Comparison of ENCODE assay signal across 8 cellular contexts in genomic region chr4:102868782-102869568, GRCh38. TPM values are rescaled to one million over a fixed set of nuclear protein-coding genes. Genes with fewer than 3 reads are reported as not detected.
DNase-seq lines count a peak whose midpoint lies in the region; ATAC-seq and TF ChIP-seq lines count a peak whose summit lies in the region.

TSS of gene CISD2 (plus strand) at chr4:102868992. CDS start at chr4:102869085, 93 bp downstream.

- H3K9me3 ChIP-seq in AG04450 (ENCODE audit: control insufficient read depth, insufficient read depth, low read length) (no peaks in the 10 kb centered on the region), iPS-18c (ENCODE audit: control insufficient read depth, insufficient read depth, low read length) (no peaks in the 10 kb centered on the region), skeletal muscle tissue (ENCODE audit: control insufficient read depth in 3 of 3, low read length in 3 of 3) (no peaks in the 10 kb centered on the region)

- peak within 1 kb of the TSS; percentile 87 for H3K27ac ChIP-seq in AG04450 (ENCODE audit: low read depth, low read length)
- H3K27ac ChIP-seq in VCaP: peak within 1 kb of the TSS; percentile 87
- H3K27ac ChIP-seq in skeletal muscle tissue (ENCODE audit: low read depth, low read length): peak within 1 kb of the TSS; percentile 93

- POLR2A ChIA-PET in AG04450 (lab: Yijun Ruan, JAX): interaction anchor here (0.5 to 2.2 kb wide), 7 partner anchors 40 to 295 kb away, joined by 3 to 46 read pairs (median 4); partner anchors contain the start of gene UBE2D3

- H3K4me3 ChIP-seq in AG04450 (ENCODE audit: low read depth, low read length) (peak within 1 kb of the TSS; percentile 91), iPS-18c (ENCODE audit: insufficient read depth, low read depth, low read length) (peak within 1 kb of the TSS; percentile 88), skeletal muscle tissue (ENCODE audit: low read length in 3 of 3) (peak within 1 kb of the TSS; percentile 97 to 98 (median 97))

- peaks cover 2 to 7% (median 4%) of the 10 kb centered on the region in 3 donors for H3K4me1 ChIP-seq in skeletal muscle tissue (ENCODE audit: control insufficient read depth in 3 of 3, insufficient read depth in 3 of 3, low read length in 3 of 3)

- peaks cover 0 to 3% (median 0%) of the 10 kb centered on the region in 3 donors for H3K36me3 ChIP-seq in skeletal muscle tissue (ENCODE audit: control insufficient read depth in 3 of 3, insufficient read depth in 3 of 3, low read length in 3 of 3)

- DNase-seq in AG04450 (ENCODE audit: low read depth, low spot score): peak; percentile 61
- peak; percentile 68 for DNase-seq in NCI-H2196 treated with DMSO at 0.1 percent for 48 hours (lab: John Stamatoyannopoulos, UW; ENCODE audit: unreplicated experiment)
- peak; percentile 68 to 89 for DNase-seq in T47D (ENCODE audit: low read depth in 1 of 2, low spot score in 1 of 2)

- H3K27me3 ChIP-seq in AG04450 (ENCODE audit: control insufficient read depth, insufficient read depth, low read length): no peaks in the 10 kb centered on the region
- no peaks in the 10 kb centered on the region for H3K27me3 ChIP-seq in skeletal muscle tissue (ENCODE audit: control insufficient read depth in 3 of 3, insufficient read depth in 3 of 3, low read length in 3 of 3)

- CTCF ChIA-PET in AG04450 (lab: Charles Lee): interaction anchor here (0.6 to 1.4 kb wide), 4 partner anchors 223 to 439 kb away, joined by 4 to 8 read pairs (median 4); no protein-coding TSS in a partner anchor

- ATAC-seq in GM18907 (IDR thresholded peaks at IDR 0.05; ENCODE audit: unreplicated experiment): peak; percentile 92
- peak; percentile 83 for ATAC-seq in HG03139 (IDR thresholded peaks at IDR 0.05; ENCODE audit: unreplicated experiment)

- in situ Hi-C loops in T47D (cut with HindIII; ENCODE audit: low pct_unique_long_range_greater_than_20kb, low sequenced_read_pairs): no loop called here

- peak within 1 kb of the TSS; percentile 89 to 96 (median 91) for H3K9ac ChIP-seq in skeletal muscle tissue (ENCODE audit: low read depth in 1 of 3, low read length in 3 of 3)

- no peak for TF ChIP-seq CTCF in AG04450 (IDR thresholded peaks at IDR 0.05; ENCODE audit: low read depth, low read length)
- TF ChIP-seq CTCF in VCaP (conservative IDR thresholded peaks at IDR 0.05): no peak

RNA-seq across cellular contexts. Expression of gene CISD2, which starts in this region (rescaled TPM):
- polyA plus RNA-seq in AG04450 (2011; rRNA removed): 23.2 and 30.6 TPM in 2 replicates
- 11.3 and 13.3 TPM in 2 replicates for polyA minus RNA-seq in AG04450 (2011; rRNA and poly(A)+ RNA removed)
- total RNA-seq in skeletal muscle tissue: 21.9 TPM

Comparison
In these comparisons a context has a peak if more than half of its experiments do, and no peak if none do; other contexts are left out.
1. Peak in every context shown above with its lines: DNase-seq, ATAC-seq, H3K4me3 ChIP-seq and H3K27ac ChIP-seq.